In genomic region chr10:75009426-75009825, GRCh38 we compare ENCODE assay signal across 18 cellular contexts.
A peak's percentile ranks its signal among the peaks of the same experiment; 100 is the strongest.
DNase-seq lines count a peak whose midpoint lies in the region; ATAC-seq and TF ChIP-seq lines count a peak whose summit lies in the region.
"Had no signal": no experiment of that assay in that cellular context is flagged by ENCODE, and none has a peak within 500 bp of the region (broad histone marks: within the 10 kb centered on the region; RNA-seq: fewer than 3 reads in every experiment).

No MANE protein-coding gene starts in this region.

- CTCF ChIA-PET in CD8-positive, alpha-beta T cell (lab: Charles Lee): interaction anchor here (0.6 to 0.8 kb wide), 2 partner anchors 11 to 23 kb away, joined by 3 to 4 read pairs; no protein-coding TSS in a partner anchor

- H3K27me3 ChIP-seq in CD8-positive, alpha-beta T cell (ENCODE audit: insufficient read depth, low read length): no peaks in the 10 kb centered on the region
- H3K27me3 ChIP-seq in Loucy (ENCODE audit: insufficient read depth, low read length, poor library complexity, severe bottlenecking): no peaks in the 10 kb centered on the region
- H3K27me3 ChIP-seq: BE2C, Peyer's patch had no signal

- H3K4me3 ChIP-seq in CD8-positive, alpha-beta T cell (ENCODE audit: low read depth, low read length): no peak overlapping the region
- H3K4me3 ChIP-seq in Loucy (ENCODE audit: low read length, poor library complexity, severe bottlenecking): no peak overlapping the region
- H3K4me3 ChIP-seq: A549, Peyer's patch had no signal

- H3K4me1 ChIP-seq in CD8-positive, alpha-beta T cell (ENCODE audit: insufficient read depth, low read length): peaks cover 29% of the 10 kb centered on the region
- H3K4me1 ChIP-seq in Loucy (ENCODE audit: insufficient read depth, low read length, poor library complexity, severe bottlenecking): peaks cover 36% of the 10 kb centered on the region
- H3K4me1 ChIP-seq: A549, BE2C, Peyer's patch had no signal

- peaks cover 6% of the 10 kb centered on the region for H3K79me2 ChIP-seq in Loucy (ENCODE audit: insufficient read depth, low read length)

- H3K9me2 ChIP-seq in Loucy (replicated peaks; ENCODE audit: low read depth, low read length): no peaks in the 10 kb centered on the region

- H3K9me3 ChIP-seq in CD8-positive, alpha-beta T cell (ENCODE audit: low read length): no peaks in the 10 kb centered on the region
- H3K9me3 ChIP-seq in Loucy (ENCODE audit: insufficient read depth, low read depth, low read length): no peaks in the 10 kb centered on the region
- H3K9me3 ChIP-seq: A549, BE2C, Peyer's patch had no signal

- in situ Hi-C loops in G401 (cut with HindIII; ENCODE audit: low sequenced_read_pairs): no loop called here

- no peak for ATAC-seq in CD8-positive, alpha-beta T cell
- no peak for ATAC-seq in natural killer cell treated with Interleukin-12 subunit alpha and Interleukin-12 subunit beta and Interleukin-15 and Interleukin-18, amount 100 ng/mL, for 72 hours
- no peak for ATAC-seq in GM18519 (IDR thresholded peaks at IDR 0.05; ENCODE audit: low FRiP score, unreplicated experiment)
- ATAC-seq: A549, HepG2 had no signal

- H3K9me3 Mint-ChIP-seq in CD8-positive, alpha-beta T cell: no peaks in the 10 kb centered on the region
- no peaks in the 10 kb centered on the region for H3K9me3 Mint-ChIP-seq in natural killer cell treated with Interleukin-12 subunit alpha and Interleukin-12 subunit beta and Interleukin-15 and Interleukin-18, amount 100 ng/mL, for 72 hours

- no peak overlapping the region for H3K27ac ChIP-seq in CD8-positive, alpha-beta T cell (ENCODE audit: low read depth, low read length)
- H3K27ac ChIP-seq: A549, Peyer's patch had no signal

- H2AFZ ChIP-seq in Loucy (ENCODE audit: low read length): no peak overlapping the region

- H4K20me1 ChIP-seq in Loucy (ENCODE audit: insufficient read depth, low read length, poor library complexity, severe bottlenecking): no peaks in the 10 kb centered on the region

- H3F3A ChIP-seq in Loucy (ENCODE audit: low read depth): no peaks in the 10 kb centered on the region

- H3K27me3 Mint-ChIP-seq in CD8-positive, alpha-beta T cell (ENCODE audit: low read depth): no peaks in the 10 kb centered on the region
- H3K27me3 Mint-ChIP-seq in natural killer cell treated with Interleukin-12 subunit alpha and Interleukin-12 subunit beta and Interleukin-15 and Interleukin-18, amount 100 ng/mL, for 72 hours: no peaks in the 10 kb centered on the region

- H3K9ac ChIP-seq in Loucy (ENCODE audit: low read depth, low read length, poor library complexity, severe bottlenecking): peak overlapping the region; percentile 13

- no peak overlapping the region for H3K4me3 Mint-ChIP-seq in CD8-positive, alpha-beta T cell
- H3K4me3 Mint-ChIP-seq in natural killer cell treated with Interleukin-12 subunit alpha and Interleukin-12 subunit beta and Interleukin-15 and Interleukin-18, amount 100 ng/mL, for 72 hours: peak overlapping the region; percentile 60

- no peaks in the 10 kb centered on the region for H3K36me3 ChIP-seq in CD8-positive, alpha-beta T cell (ENCODE audit: insufficient read depth, low read length)
- peaks cover 29% of the 10 kb centered on the region; the same call in 1 of the 2 replicates for H3K36me3 ChIP-seq in Loucy (ENCODE audit: insufficient read depth, low read length)
- H3K36me3 ChIP-seq: BE2C had no signal

- POLR2A ChIA-PET in CD8-positive, alpha-beta T cell (lab: Charles Lee): interaction anchor here (0.5 kb wide), 1 partner anchor 22 kb away, joined by 3 read pairs; no protein-coding TSS in a partner anchor

- H3K4me1 Mint-ChIP-seq in CD8-positive, alpha-beta T cell (ENCODE audit: low read depth): peaks cover 49% of the 10 kb centered on the region
- peaks cover 51 to 53% of the 10 kb centered on the region in 2 donors for H3K4me1 Mint-ChIP-seq in natural killer cell treated with Interleukin-12 subunit alpha and Interleukin-12 subunit beta and Interleukin-15 and Interleukin-18, amount 100 ng/mL, for 72 hours (ENCODE audit: low read depth in 2 of 2)

- TF ChIP-seq CTCF in CD8-positive, alpha-beta T cell (IDR thresholded peaks at IDR 0.05): no peak
- no peak for TF ChIP-seq CTCF in Loucy (conservative IDR thresholded peaks at IDR 0.05; ENCODE audit: low read length)

- intact Hi-C loops in CD8-positive, alpha-beta T cell (cut with DNase I, micrococcal nuclease): loop anchor here in 1 of 2 experiments (10.0 kb wide), 1 partner anchor 585 kb away; no protein-coding TSS in a partner anchor

- H3K4me2 ChIP-seq in Loucy (ENCODE audit: low read depth, low read length, poor library complexity, severe bottlenecking): peak overlapping the region; percentile 29
- H3K4me2 ChIP-seq: A549 had no signal

- no peak for DNase-seq in CD8-positive, alpha-beta T cell
- peak; percentile 34 for DNase-seq in fibroblast of peridontal ligament (ENCODE audit: extremely low read depth)
- DNase-seq in natural killer cell treated with Interleukin-12 subunit alpha and Interleukin-12 subunit beta and Interleukin-15 and Interleukin-18, amount 100 ng/mL, for 72 hours (ENCODE audit: low spot score): no peak
- no peak for DNase-seq in HT-29 (ENCODE audit: low spot score)
- no peak for DNase-seq in G401 (ENCODE audit: low spot score)
- DNase-seq: BE2C, DND-41, KBM-7, NCI-H1105 treated with DMSO at 0.1 percent for 48 hours, NCI-H2029 treated with DMSO at 0.1 percent for 48 hours, NCI-H226, NCI-H510A treated with DMSO at 0.1 percent for 48 hours, NCI-H748 treated with DMSO at 0.1 percent for 48 hours, Peyer's patch had no signal

- peak overlapping the region; percentile 47 for H3K27ac Mint-ChIP-seq in CD8-positive, alpha-beta T cell
- H3K27ac Mint-ChIP-seq in natural killer cell treated with Interleukin-12 subunit alpha and Interleukin-12 subunit beta and Interleukin-15 and Interleukin-18, amount 100 ng/mL, for 72 hours: peak overlapping the region; percentile 85 to 88

- H3K36me3 Mint-ChIP-seq in CD8-positive, alpha-beta T cell: peaks cover 49% of the 10 kb centered on the region
- H3K36me3 Mint-ChIP-seq in natural killer cell treated with Interleukin-12 subunit alpha and Interleukin-12 subunit beta and Interleukin-15 and Interleukin-18, amount 100 ng/mL, for 72 hours: peaks cover 4% of the 10 kb centered on the region
